Comparison of ENCODE assay signal across 15 cellular contexts in the genomic region with DNA sequence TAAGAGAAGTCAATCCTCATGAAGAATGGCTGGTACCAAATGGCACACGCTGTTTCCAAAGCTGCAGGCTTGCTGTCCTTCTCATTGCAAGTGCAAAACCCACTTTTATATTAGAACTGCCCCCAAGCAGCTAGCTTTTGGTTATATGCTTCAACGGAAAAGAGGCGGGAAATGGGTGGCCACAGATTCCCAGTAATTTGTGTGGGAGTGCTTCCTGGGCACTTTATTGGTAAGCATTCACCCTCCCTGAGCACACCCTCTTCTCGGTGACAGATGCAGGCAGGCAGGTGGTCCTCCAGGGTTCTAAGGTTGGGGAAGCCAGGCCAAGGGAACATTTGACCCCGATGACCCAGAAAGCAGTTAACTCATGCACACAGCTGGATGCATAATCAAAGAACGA. TPM values are rescaled to one million over a fixed set of nuclear protein-coding genes. Genes with fewer than 3 reads are reported as not detected.
DNase-seq lines count a peak whose midpoint lies in the region; ATAC-seq and TF ChIP-seq lines count a peak whose summit lies in the region.
"Had no signal": no experiment of that assay in that cellular context is flagged by ENCODE, and none has a peak within 500 bp of the region (broad histone marks: within the 10 kb centered on the region; RNA-seq: fewer than 3 reads in every experiment).

No MANE protein-coding gene starts in this region.

- no peak for TF ChIP-seq CTCF in activated CD8-positive, alpha-beta T cell treated with anti-CD3 and anti-CD28 coated beads for 36 hours (IDR thresholded peaks at IDR 0.05)

- H3K27ac Mint-ChIP-seq in activated CD8-positive, alpha-beta T cell treated with anti-CD3 and anti-CD28 coated beads for 36 hours = peak overlapping the region; percentile 71
- H3K27ac Mint-ChIP-seq in activated CD8-positive, alpha-beta T cell treated with anti-CD3 and anti-CD28 coated beads, Interleukin-2, amount 10 ng/mL, durations not matched to agents 7 days and 5 days = no peak overlapping the region
- H3K27ac Mint-ChIP-seq in CD4-positive, CD25-positive, alpha-beta regulatory T cell = peak overlapping the region in 2 of 3 donors; percentile 21 to 81
- H3K27ac Mint-ChIP-seq in activated T-helper 1 cell treated with anti-CD3 and anti-CD28 coated beads, Interleukin-12 subunit alpha, Interleukin-12 subunit beta, Interleukin-2, Interleukin-4 antibody, amounts not matched to agents 30 ng/mL and 10 ng/mL and 1 ng/mL, durations not matched to agents 14 hours and 24 hours and 36 hours = peak overlapping the region; percentile 50
- H3K27ac Mint-ChIP-seq in immature natural killer cell = peak overlapping the region in 4 of 6 donors; percentile 38 to 93 (median 63)

- peaks cover 75% of the 10 kb centered on the region for H3K4me1 ChIP-seq in CD4-positive, CD25-positive, alpha-beta regulatory T cell (ENCODE audit: control insufficient read depth, insufficient read depth, low read length, poor library complexity, severe bottlenecking)

- intact Hi-C loops in activated CD8-positive, alpha-beta T cell treated with anti-CD3 and anti-CD28 coated beads for 36 hours (cut with micrococcal nuclease) = loop anchor here (2.0 kb wide), 1 partner anchor 16 kb away; no protein-coding TSS in a partner anchor
- intact Hi-C loops in activated T-helper 1 cell treated with anti-CD3 and anti-CD28 coated beads, Interleukin-12 subunit alpha, Interleukin-12 subunit beta, Interleukin-2, Interleukin-4 antibody, amounts not matched to agents 30 ng/mL and 10 ng/mL and 1 ng/mL, durations not matched to agents 14 hours and 24 hours and 36 hours (cut with micrococcal nuclease) = no loop called here

- H3K4me3 Mint-ChIP-seq in activated CD8-positive, alpha-beta T cell treated with anti-CD3 and anti-CD28 coated beads for 36 hours = no peak overlapping the region
- H3K4me3 Mint-ChIP-seq in activated CD8-positive, alpha-beta T cell treated with anti-CD3 and anti-CD28 coated beads, Interleukin-2, amount 10 ng/mL, durations not matched to agents 7 days and 5 days = no peak overlapping the region
- peak overlapping the region; percentile 61 to 79 (median 68) for H3K4me3 Mint-ChIP-seq in CD4-positive, CD25-positive, alpha-beta regulatory T cell
- H3K4me3 Mint-ChIP-seq in activated T-helper 1 cell treated with anti-CD3 and anti-CD28 coated beads, Interleukin-12 subunit alpha, Interleukin-12 subunit beta, Interleukin-2, Interleukin-4 antibody, amounts not matched to agents 30 ng/mL and 10 ng/mL and 1 ng/mL, durations not matched to agents 14 hours and 24 hours and 36 hours = peak overlapping the region; percentile 15
- H3K4me3 Mint-ChIP-seq in immature natural killer cell = peak overlapping the region in 2 of 5 donors; percentile 17 to 83

- H3K27ac ChIP-seq in CD4-positive, CD25-positive, alpha-beta regulatory T cell (ENCODE audit: insufficient read depth, low read length, poor library complexity, severe bottlenecking) = peak overlapping the region; percentile 62

- DNase-seq in activated CD8-positive, alpha-beta T cell treated with anti-CD3 and anti-CD28 coated beads for 36 hours = no peak
- no peak for DNase-seq in activated CD8-positive, alpha-beta T cell treated with anti-CD3 and anti-CD28 coated beads, Interleukin-2, amount 10 ng/mL, durations not matched to agents 7 days and 5 days
- DNase-seq in CD4-positive, CD25-positive, alpha-beta regulatory T cell = no peak
- no peak for DNase-seq in activated T-helper 1 cell treated with anti-CD3 and anti-CD28 coated beads, Interleukin-12 subunit alpha, Interleukin-12 subunit beta, Interleukin-2, Interleukin-4 antibody, amounts not matched to agents 30 ng/mL and 10 ng/mL and 1 ng/mL, durations not matched to agents 14 hours and 24 hours and 36 hours (ENCODE audit: low spot score)
- DNase-seq in immature natural killer cell (no peak), NCI-H524 (lab: John Stamatoyannopoulos, UW) (no peak), midbrain (lab: John Stamatoyannopoulos, UW) (no peak)
- DNase-seq: DMS79 treated with DMSO at 0.1 percent for 48 hours, GOT3, MV-4-11, NCI-H1436 treated with DMSO at 0.1 percent for 48 hours, NCI-H2081, NCI-H526, PC-3 had no signal

- peaks cover 13% of the 10 kb centered on the region for H3K9me3 Mint-ChIP-seq in activated CD8-positive, alpha-beta T cell treated with anti-CD3 and anti-CD28 coated beads for 36 hours
- no peaks in the 10 kb centered on the region for H3K9me3 Mint-ChIP-seq in activated CD8-positive, alpha-beta T cell treated with anti-CD3 and anti-CD28 coated beads, Interleukin-2, amount 10 ng/mL, durations not matched to agents 7 days and 5 days (ENCODE audit: insufficient read depth)
- no peaks in the 10 kb centered on the region for H3K9me3 Mint-ChIP-seq in CD4-positive, CD25-positive, alpha-beta regulatory T cell
- peaks cover 6% of the 10 kb centered on the region for H3K9me3 Mint-ChIP-seq in activated T-helper 1 cell treated with anti-CD3 and anti-CD28 coated beads, Interleukin-12 subunit alpha, Interleukin-12 subunit beta, Interleukin-2, Interleukin-4 antibody, amounts not matched to agents 30 ng/mL and 10 ng/mL and 1 ng/mL, durations not matched to agents 14 hours and 24 hours and 36 hours
- H3K9me3 Mint-ChIP-seq in immature natural killer cell = no peaks in the 10 kb centered on the region

- H3K4me3 ChIP-seq in CD4-positive, CD25-positive, alpha-beta regulatory T cell (ENCODE audit: low read depth, low read length) = peak overlapping the region; percentile 81

- peaks cover 94% of the 10 kb centered on the region for H3K4me1 Mint-ChIP-seq in activated CD8-positive, alpha-beta T cell treated with anti-CD3 and anti-CD28 coated beads for 36 hours (ENCODE audit: low read depth)
- H3K4me1 Mint-ChIP-seq in activated CD8-positive, alpha-beta T cell treated with anti-CD3 and anti-CD28 coated beads, Interleukin-2, amount 10 ng/mL, durations not matched to agents 7 days and 5 days (ENCODE audit: low read depth) = peaks cover 89% of the 10 kb centered on the region
- peaks cover 60 to 96% (median 78%) of the 10 kb centered on the region in 4 donors for H3K4me1 Mint-ChIP-seq in CD4-positive, CD25-positive, alpha-beta regulatory T cell
- H3K4me1 Mint-ChIP-seq in activated T-helper 1 cell treated with anti-CD3 and anti-CD28 coated beads, Interleukin-12 subunit alpha, Interleukin-12 subunit beta, Interleukin-2, Interleukin-4 antibody, amounts not matched to agents 30 ng/mL and 10 ng/mL and 1 ng/mL, durations not matched to agents 14 hours and 24 hours and 36 hours (ENCODE audit: low read depth) = peaks cover 93% of the 10 kb centered on the region
- H3K4me1 Mint-ChIP-seq in immature natural killer cell = peaks cover 90 to 96% of the 10 kb centered on the region in 2 donors

- CTCF ChIA-PET in activated CD8-positive, alpha-beta T cell treated with anti-CD3 and anti-CD28 coated beads for 36 hours (lab: Charles Lee) = interaction anchor here (1.2 to 4.4 kb wide), 3 partner anchors 13 to 48 kb away, joined by 3 to 12 read pairs (median 8); no protein-coding TSS in a partner anchor
- CTCF ChIA-PET in activated CD8-positive, alpha-beta T cell treated with anti-CD3 and anti-CD28 coated beads, Interleukin-2, amount 10 ng/mL, durations not matched to agents 7 days and 5 days (lab: Charles Lee) = interaction anchor here (1.1 to 2.1 kb wide), 6 partner anchors 16 to 109 kb away, joined by 3 to 6 read pairs (median 4); a partner anchor contains a TSS

- ATAC-seq in activated CD8-positive, alpha-beta T cell treated with anti-CD3 and anti-CD28 coated beads for 36 hours = no peak
- ATAC-seq in activated CD8-positive, alpha-beta T cell treated with anti-CD3 and anti-CD28 coated beads, Interleukin-2, amount 10 ng/mL, durations not matched to agents 7 days and 5 days = no peak
- no peak for ATAC-seq in CD4-positive, CD25-positive, alpha-beta regulatory T cell (ENCODE audit: low read depth in 2 of 2)
- no peak for ATAC-seq in GM19463 (IDR thresholded peaks at IDR 0.05; ENCODE audit: unreplicated experiment)
- ATAC-seq: PC-3 had no signal

- no peaks in the 10 kb centered on the region for H3K27me3 ChIP-seq in CD4-positive, CD25-positive, alpha-beta regulatory T cell (ENCODE audit: control insufficient read depth, insufficient read depth, low read length)

- H3K9me3 ChIP-seq in CD4-positive, CD25-positive, alpha-beta regulatory T cell (ENCODE audit: control insufficient read depth in 2 of 2, low read length in 2 of 2) = no peaks in the 10 kb centered on the region

- H3K36me3 Mint-ChIP-seq in activated CD8-positive, alpha-beta T cell treated with anti-CD3 and anti-CD28 coated beads for 36 hours (ENCODE audit: low read depth) = peaks cover 2% of the 10 kb centered on the region
- peaks cover 10% of the 10 kb centered on the region for H3K36me3 Mint-ChIP-seq in activated CD8-positive, alpha-beta T cell treated with anti-CD3 and anti-CD28 coated beads, Interleukin-2, amount 10 ng/mL, durations not matched to agents 7 days and 5 days (ENCODE audit: low read depth)
- no peaks in the 10 kb centered on the region for H3K36me3 Mint-ChIP-seq in CD4-positive, CD25-positive, alpha-beta regulatory T cell
- H3K36me3 Mint-ChIP-seq in activated T-helper 1 cell treated with anti-CD3 and anti-CD28 coated beads, Interleukin-12 subunit alpha, Interleukin-12 subunit beta, Interleukin-2, Interleukin-4 antibody, amounts not matched to agents 30 ng/mL and 10 ng/mL and 1 ng/mL, durations not matched to agents 14 hours and 24 hours and 36 hours (ENCODE audit: low read depth) = peaks cover 8% of the 10 kb centered on the region
- H3K36me3 Mint-ChIP-seq in immature natural killer cell = peaks cover 0 to under 1% (median 0%) of the 10 kb centered on the region in 3 donors

- peaks cover 19% of the 10 kb centered on the region for H3K27me3 Mint-ChIP-seq in activated CD8-positive, alpha-beta T cell treated with anti-CD3 and anti-CD28 coated beads for 36 hours
- peaks cover 2% of the 10 kb centered on the region for H3K27me3 Mint-ChIP-seq in activated CD8-positive, alpha-beta T cell treated with anti-CD3 and anti-CD28 coated beads, Interleukin-2, amount 10 ng/mL, durations not matched to agents 7 days and 5 days (ENCODE audit: low read depth)
- H3K27me3 Mint-ChIP-seq in CD4-positive, CD25-positive, alpha-beta regulatory T cell = no peaks in the 10 kb centered on the region
- H3K27me3 Mint-ChIP-seq in activated T-helper 1 cell treated with anti-CD3 and anti-CD28 coated beads, Interleukin-12 subunit alpha, Interleukin-12 subunit beta, Interleukin-2, Interleukin-4 antibody, amounts not matched to agents 30 ng/mL and 10 ng/mL and 1 ng/mL, durations not matched to agents 14 hours and 24 hours and 36 hours (ENCODE audit: insufficient read depth) = peaks cover 2% of the 10 kb centered on the region
- H3K27me3 Mint-ChIP-seq in immature natural killer cell (ENCODE audit: low read depth in 3 of 3) = peaks cover 2 to 11% (median 7%) of the 10 kb centered on the region in 3 donors

- peaks cover under 1% of the 10 kb centered on the region for H3K36me3 ChIP-seq in CD4-positive, CD25-positive, alpha-beta regulatory T cell (ENCODE audit: control insufficient read depth, insufficient read depth, low read length)

- POLR2A ChIA-PET in activated CD8-positive, alpha-beta T cell treated with anti-CD3 and anti-CD28 coated beads for 36 hours (lab: Charles Lee) = interaction anchor here (1.2 to 5.3 kb wide), 9 partner anchors 11 to 73 kb away, joined by 3 to 28 read pairs (median 5); no protein-coding TSS in a partner anchor
- POLR2A ChIA-PET in activated CD8-positive, alpha-beta T cell treated with anti-CD3 and anti-CD28 coated beads, Interleukin-2, amount 10 ng/mL, durations not matched to agents 7 days and 5 days (lab: Charles Lee) = interaction anchor here (1.2 to 2.6 kb wide), 4 partner anchors 13 to 48 kb away, joined by 4 to 15 read pairs (median 7); no protein-coding TSS in a partner anchor

RNA-seq across cellular contexts. Expression of a gene that starts 29.1 kb away (rescaled TPM):
- total RNA-seq in activated CD8-positive, alpha-beta T cell treated with anti-CD3 and anti-CD28 coated beads for 36 hours = 10 to 100 TPM; 24.6 to 24.7 TPM
- 10 to 100 TPM; 14.4 to 14.7 TPM for total RNA-seq in activated CD8-positive, alpha-beta T cell treated with anti-CD3 and anti-CD28 coated beads, Interleukin-2, amount 10 ng/mL, durations not matched to agents 7 days and 5 days
- 327 TPM for total RNA-seq in CD4-positive, CD25-positive, alpha-beta regulatory T cell
- 10 to 100 TPM; 48.6 to 71.6 (median 64.7) TPM for polyA plus RNA-seq in CD4-positive, CD25-positive, alpha-beta regulatory T cell
- 74.1 and 78.8 TPM in 2 replicates for total RNA-seq in activated T-helper 1 cell treated with anti-CD3 and anti-CD28 coated beads, Interleukin-12 subunit alpha, Interleukin-12 subunit beta, Interleukin-2, Interleukin-4 antibody, amounts not matched to agents 30 ng/mL and 10 ng/mL and 1 ng/mL, durations not matched to agents 14 hours and 24 hours and 36 hours
- polyA plus RNA-seq in immature natural killer cell = 10 to 100 TPM; 25.3 to 77.0 (median 33.0) TPM

Comparison
In these comparisons a context has a peak if more than half of its experiments do, and no peak if none do; other contexts are left out.
1. H3K4me3 Mint-ChIP-seq: peak in CD4-positive, CD25-positive, alpha-beta regulatory T cell (4 of 4) and activated T-helper 1 cell treated with anti-CD3 and anti-CD28 coated beads, Interleukin-12 subunit alpha, Interleukin-12 subunit beta, Interleukin-2, Interleukin-4 antibody, amounts not matched to agents 30 ng/mL and 10 ng/mL and 1 ng/mL, durations not matched to agents 14 hours and 24 hours and 36 hours (single experiment); none in activated CD8-positive, alpha-beta T cell treated with anti-CD3 and anti-CD28 coated beads for 36 hours (single experiment) and activated CD8-positive, alpha-beta T cell treated with anti-CD3 and anti-CD28 coated beads, Interleukin-2, amount 10 ng/mL, durations not matched to agents 7 days and 5 days (single experiment).